In genomic region chr7:122306320-122307227, GRCh38 we compare ENCODE assay signal across 14 cellular contexts. TPM values are rescaled to one million over a fixed set of nuclear protein-coding genes. Genes with fewer than 3 reads are reported as not detected.
DNase-seq lines count a peak whose midpoint lies in the region; ATAC-seq and TF ChIP-seq lines count a peak whose summit lies in the region.
"Had no signal": no experiment of that assay in that cellular context is flagged by ENCODE, and none has a peak within 500 bp of the region (broad histone marks: within the 10 kb centered on the region; RNA-seq: fewer than 3 reads in every experiment).

No MANE protein-coding gene starts in this region.

- H3K27me3 ChIP-seq in right cardiac atrium (ENCODE audit: control insufficient read depth, insufficient read depth): no peaks in the 10 kb centered on the region
- peaks cover 100% of the 10 kb centered on the region for H3K27me3 ChIP-seq in ectodermal cell (ENCODE audit: control insufficient read depth, insufficient read depth, low read length, poor library complexity, severe bottlenecking)

- no peak overlapping the region for H3K27ac Mint-ChIP-seq in nephron
- no peak overlapping the region for H3K27ac Mint-ChIP-seq in activated T-helper 1 cell treated with anti-CD3 and anti-CD28 coated beads, Interleukin-12 subunit alpha, Interleukin-12 subunit beta, Interleukin-2, Interleukin-4 antibody, amounts not matched to agents 30 ng/mL and 10 ng/mL and 1 ng/mL, durations not matched to agents 14 hours and 24 hours and 36 hours

- 7% methylated on average over 37 of the region's 37 CpGs for WGBS in right cardiac atrium
- WGBS in ectodermal cell, 2 experiments: 1% methylated on average over 36 to 37 of the region's 37 CpGs

- no peaks in the 10 kb centered on the region for H3K9me3 Mint-ChIP-seq in nephron
- H3K9me3 Mint-ChIP-seq in activated T-helper 1 cell treated with anti-CD3 and anti-CD28 coated beads, Interleukin-12 subunit alpha, Interleukin-12 subunit beta, Interleukin-2, Interleukin-4 antibody, amounts not matched to agents 30 ng/mL and 10 ng/mL and 1 ng/mL, durations not matched to agents 14 hours and 24 hours and 36 hours: peaks cover 3% of the 10 kb centered on the region

- no peaks in the 10 kb centered on the region for H3K36me3 Mint-ChIP-seq in nephron (ENCODE audit: low read depth)
- no peaks in the 10 kb centered on the region for H3K36me3 Mint-ChIP-seq in activated T-helper 1 cell treated with anti-CD3 and anti-CD28 coated beads, Interleukin-12 subunit alpha, Interleukin-12 subunit beta, Interleukin-2, Interleukin-4 antibody, amounts not matched to agents 30 ng/mL and 10 ng/mL and 1 ng/mL, durations not matched to agents 14 hours and 24 hours and 36 hours (ENCODE audit: low read depth)

- no peak overlapping the region for H3K27ac ChIP-seq in right cardiac atrium (ENCODE audit: low read length)
- H3K27ac ChIP-seq in ectodermal cell (ENCODE audit: insufficient read depth, low read depth, low read length, poor library complexity, severe bottlenecking): peak overlapping the region; percentile 22
- H3K27ac ChIP-seq: cardiac muscle cell, parathyroid adenoma had no signal

- ATAC-seq in right cardiac atrium: no peak
- ATAC-seq in Right ventricle myocardium superior (ENCODE audit: poor library complexity): no peak
- ATAC-seq in GM18907 (IDR thresholded peaks at IDR 0.05; ENCODE audit: unreplicated experiment): no peak
- ATAC-seq in HG02642 (IDR thresholded peaks at IDR 0.05; ENCODE audit: poor library complexity, unreplicated experiment): no peak

- peaks cover 37% of the 10 kb centered on the region for H3K4me1 Mint-ChIP-seq in nephron
- no peaks in the 10 kb centered on the region for H3K4me1 Mint-ChIP-seq in activated T-helper 1 cell treated with anti-CD3 and anti-CD28 coated beads, Interleukin-12 subunit alpha, Interleukin-12 subunit beta, Interleukin-2, Interleukin-4 antibody, amounts not matched to agents 30 ng/mL and 10 ng/mL and 1 ng/mL, durations not matched to agents 14 hours and 24 hours and 36 hours (ENCODE audit: low read depth)

- peak overlapping the region; percentile 76 to 79 (median 78) for H3K4me3 Mint-ChIP-seq in nephron
- no peak overlapping the region for H3K4me3 Mint-ChIP-seq in activated T-helper 1 cell treated with anti-CD3 and anti-CD28 coated beads, Interleukin-12 subunit alpha, Interleukin-12 subunit beta, Interleukin-2, Interleukin-4 antibody, amounts not matched to agents 30 ng/mL and 10 ng/mL and 1 ng/mL, durations not matched to agents 14 hours and 24 hours and 36 hours

- H3K9me3 ChIP-seq in right cardiac atrium (ENCODE audit: control insufficient read depth, low read length): no peaks in the 10 kb centered on the region
- no peaks in the 10 kb centered on the region for H3K9me3 ChIP-seq in ectodermal cell (ENCODE audit: control insufficient read depth, low read length)

- H3K4me3 ChIP-seq in right cardiac atrium (ENCODE audit: low read length): peak overlapping the region; percentile 46
- peak overlapping the region; percentile 44 for H3K4me3 ChIP-seq in ectodermal cell (ENCODE audit: insufficient read depth, low read depth, low read length)

- no peak for TF ChIP-seq CTCF in nephron (IDR thresholded peaks at IDR 0.05; ENCODE audit: unreplicated experiment in 3 of 3)

- H3K36me3 ChIP-seq in ectodermal cell (ENCODE audit: control insufficient read depth, insufficient read depth, low read length): no peaks in the 10 kb centered on the region
- H3K36me3 ChIP-seq: cardiac muscle cell had no signal

- intact Hi-C loops in right cardiac atrium (cut with DNase I) (no loop called here), Right ventricle myocardium superior (cut with DNase I) (no loop called here)
- intact Hi-C loops in activated T-helper 1 cell treated with anti-CD3 and anti-CD28 coated beads, Interleukin-12 subunit alpha, Interleukin-12 subunit beta, Interleukin-2, Interleukin-4 antibody, amounts not matched to agents 30 ng/mL and 10 ng/mL and 1 ng/mL, durations not matched to agents 14 hours and 24 hours and 36 hours (cut with micrococcal nuclease): loop anchor here (10.0 kb wide), 1 partner anchor 1728 kb away; the partner anchor contains the start of gene TMEM229A

- H3K27me3 Mint-ChIP-seq in nephron (ENCODE audit: low read depth): peaks cover 100% of the 10 kb centered on the region
- H3K27me3 Mint-ChIP-seq in activated T-helper 1 cell treated with anti-CD3 and anti-CD28 coated beads, Interleukin-12 subunit alpha, Interleukin-12 subunit beta, Interleukin-2, Interleukin-4 antibody, amounts not matched to agents 30 ng/mL and 10 ng/mL and 1 ng/mL, durations not matched to agents 14 hours and 24 hours and 36 hours (ENCODE audit: insufficient read depth): peaks cover 76% of the 10 kb centered on the region

- H3K4me1 ChIP-seq in right cardiac atrium (ENCODE audit: control insufficient read depth, insufficient read depth, low read length): peaks cover 2% of the 10 kb centered on the region
- H3K4me1 ChIP-seq in ectodermal cell (ENCODE audit: control insufficient read depth, insufficient read depth, low read length): peaks cover 39% of the 10 kb centered on the region
- H3K4me1 ChIP-seq: parathyroid adenoma had no signal

- no peak for DNase-seq in right cardiac atrium
- DNase-seq in Right ventricle myocardium superior: no peak
- no peak for DNase-seq in NCI-H2081 (lab: John Stamatoyannopoulos, UW)
- DNase-seq in activated T-helper 1 cell treated with anti-CD3 and anti-CD28 coated beads, Interleukin-12 subunit alpha, Interleukin-12 subunit beta, Interleukin-2, Interleukin-4 antibody, amounts not matched to agents 30 ng/mL and 10 ng/mL and 1 ng/mL, durations not matched to agents 14 hours and 24 hours and 36 hours (ENCODE audit: low spot score): no peak
- DNase-seq: activated gamma-delta T cell treated with Interleukin-2 at 50 U/mL for 16 hours; MV-4-11; stimulated activated CD8-positive, alpha-beta memory T cell treated with anti-CD3 and anti-CD28 coated beads, Interleukin-4, amount 100 ng/mL, for 48 hours had no signal

RNA-seq across cellular contexts. Expression of gene FEZF1, which starts 2.0 kb away (rescaled TPM):
- total RNA-seq in right cardiac atrium (not detected), Right ventricle myocardium superior (not detected)
- polyA plus RNA-seq in right cardiac atrium: not detected
- polyA plus RNA-seq in ectodermal cell (2013, experiment 1 of 4): 26.5 TPM
- 54.0 TPM for polyA plus RNA-seq in ectodermal cell (2013, experiment 2 of 4)
- polyA plus RNA-seq in ectodermal cell (2013, experiment 3 of 4): 37.7 TPM
- 50.5 TPM for polyA plus RNA-seq in ectodermal cell (2013, experiment 4 of 4)
- total RNA-seq in activated T-helper 1 cell treated with anti-CD3 and anti-CD28 coated beads, Interleukin-12 subunit alpha, Interleukin-12 subunit beta, Interleukin-2, Interleukin-4 antibody, amounts not matched to agents 30 ng/mL and 10 ng/mL and 1 ng/mL, durations not matched to agents 14 hours and 24 hours and 36 hours: not detected in 2 replicates
- total RNA-seq: activated CD8-positive, alpha-beta memory T cell treated with anti-CD3 and anti-CD28 coated beads for 36 hours; cardiac muscle cell had no signal
- polyA plus RNA-seq: cardiac muscle cell had no signal
